In genomic region chr12:34205401-34205800, GRCh38 we compare ENCODE assay signal across 31 cellular contexts.
"Had no signal": no experiment of that assay in that cellular context is flagged by ENCODE, and none has a peak within 500 bp of the region (broad histone marks: within the 10 kb centered on the region; RNA-seq: fewer than 3 reads in every experiment).

No MANE protein-coding gene starts in this region.

- H3K79me2 ChIP-seq: hepatocyte had no signal

- H3K27ac Mint-ChIP-seq: activated CD4-positive, alpha-beta T cell treated with anti-CD3 and anti-CD28 coated beads for 36 hours; activated CD4-positive, alpha-beta T cell treated with anti-CD3 and anti-CD28 coated beads, Interleukin-2, amount 10 ng/mL, durations not matched to agents 7 days and 5 days; activated CD8-positive, alpha-beta T cell treated with anti-CD3 and anti-CD28 coated beads for 36 hours; activated naive CD4-positive, alpha-beta T cell treated with anti-CD3 and anti-CD28 coated beads for 36 hours; activated naive CD8-positive, alpha-beta T cell treated with anti-CD3 and anti-CD28 coated beads for 36 hours; activated naive CD8-positive, alpha-beta T cell treated with anti-CD3 and anti-CD28 coated beads, Interleukin-2, amount 50 U/mL, for 24 hours; activated T-helper 17 cell treated with anti-CD3 and anti-CD28 coated beads, Interleukin-2, amount 50 U/mL, for 72 hours; endodermal cell; T-helper 17 cell; T-helper 2 cell treated with Interferon-gamma antibody and Interleukin-4, amounts not matched to agents 5 μg/mL and 100 μg/mL, for 36 hours had no signal

- H3K4me1 ChIP-seq: adrenal gland, body of pancreas, colonic mucosa, foreskin keratinocyte, gastrocnemius medialis, heart right ventricle had no signal

- H3K27ac ChIP-seq: adrenal gland, body of pancreas, colonic mucosa, foreskin keratinocyte, gastrocnemius medialis, heart right ventricle, hepatocyte had no signal

- DNase-seq: activated CD4-positive, alpha-beta T cell treated with anti-CD3 and anti-CD28 coated beads for 36 hours; activated CD4-positive, alpha-beta T cell treated with anti-CD3 and anti-CD28 coated beads, Interleukin-2, amount 10 ng/mL, durations not matched to agents 7 days and 5 days; activated CD4-positive, alpha-beta T cell treated with anti-CD3 and anti-CD28 coated beads, Interleukin-2, amount 50 U/mL, for 4 hours; activated CD4-positive, CD25-positive, alpha-beta regulatory T cell; activated CD4-positive, CD25-positive, alpha-beta regulatory T cell treated with anti-CD3 and anti-CD28 coated beads, Interleukin-2, amount 50 U/mL, for 72 hours; activated CD8-positive, alpha-beta memory T cell treated with anti-CD3 and anti-CD28 coated beads for 24 hours; activated CD8-positive, alpha-beta T cell treated with anti-CD3 and anti-CD28 coated beads for 36 hours; activated effector memory CD4-positive, alpha-beta T cell treated with Interleukin-2 at 50 U/mL for 16 hours; activated naive CD4-positive, alpha-beta T cell treated with anti-CD3 and anti-CD28 coated beads for 36 hours; activated naive CD8-positive, alpha-beta T cell treated with anti-CD3 and anti-CD28 coated beads for 36 hours; activated naive CD8-positive, alpha-beta T cell treated with anti-CD3 and anti-CD28 coated beads, Interleukin-2, amount 50 U/mL, for 24 hours; activated T-cell treated with anti-CD3 and anti-CD28 coated beads, Interleukin-2, amount 50 U/mL, for 4 hours; adrenal gland; amygdala; aorta; body of pancreas; cerebellar nuclear complex; colonic mucosa; effector CD8-positive, alpha-beta T cell; endodermal cell; foreskin keratinocyte; gastrocnemius medialis; heart right ventricle; T-helper 1 cell; T-helper 17 cell; T1000 had no signal

- H3K4me3 Mint-ChIP-seq: activated CD4-positive, alpha-beta T cell treated with anti-CD3 and anti-CD28 coated beads for 36 hours; activated CD4-positive, alpha-beta T cell treated with anti-CD3 and anti-CD28 coated beads, Interleukin-2, amount 10 ng/mL, durations not matched to agents 7 days and 5 days; activated CD8-positive, alpha-beta T cell treated with anti-CD3 and anti-CD28 coated beads for 36 hours; activated naive CD4-positive, alpha-beta T cell treated with anti-CD3 and anti-CD28 coated beads for 36 hours; activated naive CD4-positive, alpha-beta T cell treated with anti-CD3 and anti-CD28 coated beads, Interleukin-2, amount 50 U/mL, for 24 hours; activated naive CD8-positive, alpha-beta T cell treated with anti-CD3 and anti-CD28 coated beads for 36 hours; activated naive CD8-positive, alpha-beta T cell treated with anti-CD3 and anti-CD28 coated beads, Interleukin-2, amount 50 U/mL, for 24 hours; activated T-cell treated with anti-CD3 and anti-CD28 coated beads, Interleukin-2, amount 50 U/mL, for 4 hours; activated T-helper 17 cell treated with anti-CD3 and anti-CD28 coated beads, Interleukin-2, amount 50 U/mL, for 72 hours; endodermal cell; T-helper 17 cell; T-helper 2 cell treated with Interferon-gamma antibody and Interleukin-4, amounts not matched to agents 5 μg/mL and 100 μg/mL, for 36 hours had no signal

- H3K36me3 ChIP-seq: adrenal gland, colonic mucosa, gastrocnemius medialis, heart right ventricle had no signal

- ATAC-seq: activated CD4-positive, alpha-beta T cell treated with anti-CD3 and anti-CD28 coated beads for 36 hours; activated CD8-positive, alpha-beta T cell treated with anti-CD3 and anti-CD28 coated beads for 36 hours; activated naive CD8-positive, alpha-beta T cell treated with anti-CD3 and anti-CD28 coated beads, Interleukin-2, amount 50 U/mL, for 24 hours; activated T-cell treated with anti-CD3 and anti-CD28 coated beads, Interleukin-2, amount 50 U/mL, for 4 hours; activated T-helper 17 cell treated with anti-CD3 and anti-CD28 coated beads, Interleukin-2, amount 50 U/mL, for 72 hours; body of pancreas; esophagus mucosa; foreskin keratinocyte; gastrocnemius medialis; T-helper 17 cell had no signal

- H2AFZ ChIP-seq: hepatocyte had no signal

- H3K4me2 ChIP-seq: hepatocyte had no signal

- H3K27me3 Mint-ChIP-seq: activated CD4-positive, alpha-beta T cell treated with anti-CD3 and anti-CD28 coated beads for 36 hours; activated CD4-positive, alpha-beta T cell treated with anti-CD3 and anti-CD28 coated beads, Interleukin-2, amount 10 ng/mL, durations not matched to agents 7 days and 5 days; activated CD8-positive, alpha-beta T cell treated with anti-CD3 and anti-CD28 coated beads for 36 hours; activated naive CD4-positive, alpha-beta T cell treated with anti-CD3 and anti-CD28 coated beads, Interleukin-2, amount 50 U/mL, for 24 hours; activated naive CD8-positive, alpha-beta T cell treated with anti-CD3 and anti-CD28 coated beads for 36 hours; activated naive CD8-positive, alpha-beta T cell treated with anti-CD3 and anti-CD28 coated beads, Interleukin-2, amount 50 U/mL, for 24 hours; activated T-helper 17 cell treated with anti-CD3 and anti-CD28 coated beads, Interleukin-2, amount 50 U/mL, for 72 hours; T-helper 17 cell had no signal

- H3K9me3 Mint-ChIP-seq: activated CD8-positive, alpha-beta T cell treated with anti-CD3 and anti-CD28 coated beads for 36 hours; activated naive CD4-positive, alpha-beta T cell treated with anti-CD3 and anti-CD28 coated beads for 36 hours; activated naive CD4-positive, alpha-beta T cell treated with anti-CD3 and anti-CD28 coated beads, Interleukin-2, amount 50 U/mL, for 24 hours; activated naive CD8-positive, alpha-beta T cell treated with anti-CD3 and anti-CD28 coated beads for 36 hours; activated naive CD8-positive, alpha-beta T cell treated with anti-CD3 and anti-CD28 coated beads, Interleukin-2, amount 50 U/mL, for 24 hours; activated T-cell treated with anti-CD3 and anti-CD28 coated beads, Interleukin-2, amount 50 U/mL, for 4 hours; activated T-helper 17 cell treated with anti-CD3 and anti-CD28 coated beads, Interleukin-2, amount 50 U/mL, for 72 hours; T-helper 2 cell treated with Interferon-gamma antibody and Interleukin-4, amounts not matched to agents 5 μg/mL and 100 μg/mL, for 36 hours had no signal

- H3K4me3 ChIP-seq: adrenal gland, body of pancreas, colonic mucosa, gastrocnemius medialis, heart right ventricle, hepatocyte had no signal

- H3K27me3 ChIP-seq: adrenal gland, body of pancreas, colonic mucosa, foreskin keratinocyte, gastrocnemius medialis, heart right ventricle, hepatocyte had no signal

- H3K9me3 ChIP-seq: adrenal gland, body of pancreas, colonic mucosa, gastrocnemius medialis, heart right ventricle had no signal

- H3K4me1 Mint-ChIP-seq: activated CD4-positive, alpha-beta T cell treated with anti-CD3 and anti-CD28 coated beads for 36 hours; activated CD4-positive, alpha-beta T cell treated with anti-CD3 and anti-CD28 coated beads, Interleukin-2, amount 10 ng/mL, durations not matched to agents 7 days and 5 days; activated naive CD4-positive, alpha-beta T cell treated with anti-CD3 and anti-CD28 coated beads, Interleukin-2, amount 50 U/mL, for 24 hours; activated naive CD8-positive, alpha-beta T cell treated with anti-CD3 and anti-CD28 coated beads for 36 hours; activated T-helper 17 cell treated with anti-CD3 and anti-CD28 coated beads, Interleukin-2, amount 50 U/mL, for 72 hours; endodermal cell had no signal
